ENCODE assay signal across 8 cellular contexts in the genomic region with DNA sequence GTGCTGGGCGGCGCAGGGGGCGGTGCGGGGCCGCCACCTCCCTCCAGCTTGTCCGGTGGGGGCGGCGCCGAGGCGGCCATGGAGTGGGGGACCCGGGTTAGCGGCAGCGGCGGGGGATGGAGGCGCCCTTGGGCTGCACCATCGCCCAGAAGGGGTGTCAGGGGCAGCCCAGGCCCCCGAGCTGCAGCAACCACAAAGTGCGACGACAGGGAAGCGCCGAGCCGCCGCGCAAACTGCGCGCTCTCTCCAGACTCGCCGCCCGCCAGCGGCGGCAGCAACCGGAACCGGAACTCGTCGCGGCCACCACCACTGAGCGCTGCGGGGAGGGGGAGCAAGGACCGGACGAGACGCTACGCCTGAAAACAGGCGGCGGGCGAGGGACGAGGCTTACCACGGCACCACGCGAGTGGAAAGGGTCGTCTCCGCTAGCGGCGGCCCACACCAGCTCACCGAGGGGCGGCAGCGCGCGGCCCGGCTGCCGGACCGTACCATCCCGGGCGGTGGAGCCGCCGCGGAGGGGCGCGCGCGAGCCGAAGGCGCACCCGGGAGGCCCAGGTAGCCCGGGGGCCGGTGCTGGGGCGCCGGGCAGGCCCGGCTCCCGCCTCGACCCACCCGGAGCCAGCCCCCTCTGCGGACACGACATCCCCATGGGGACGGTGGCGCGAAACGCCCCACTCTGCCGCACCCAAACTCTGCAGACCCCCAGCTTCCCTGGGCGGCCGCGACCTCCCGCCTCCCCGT. TPM values are rescaled to one million over a fixed set of nuclear protein-coding genes. Genes with fewer than 3 reads are reported as not detected.
DNase-seq lines count a peak whose midpoint lies in the region; ATAC-seq and TF ChIP-seq lines count a peak whose summit lies in the region.

TSS of gene PYGO2 (minus strand) at position 286 of the 741 bp plus-strand sequence. CDS start at position 80, 206 bp downstream.

- H3K4me1 Mint-ChIP-seq in chondrocyte (ENCODE audit: low read depth) = peaks cover 39% of the 10 kb centered on the region

- H3K27ac Mint-ChIP-seq in chondrocyte (ENCODE audit: unreplicated experiment) = peak within 1 kb of the TSS; percentile 80

- H3K9me3 Mint-ChIP-seq in chondrocyte (ENCODE audit: low read depth) = no peaks in the 10 kb centered on the region

- peak; percentile 88 for TF ChIP-seq CTCF in chondrocyte (IDR thresholded peaks at IDR 0.05)

- peaks cover 14% of the 10 kb centered on the region for H3K36me3 Mint-ChIP-seq in chondrocyte (ENCODE audit: low read depth)

- DNase-seq in AG08395 (ENCODE audit: low spot score) = peak; percentile 78
- DNase-seq in NCI-H226 = peak; percentile 76
- DNase-seq in activated CD4-positive, alpha-beta T cell treated with anti-CD3 and anti-CD28 coated beads for 1 hour = peak; percentile 67
- DNase-seq in chondrocyte (ENCODE audit: low spot score) = peak; percentile 95
- DNase-seq in kidney tubule cell (ENCODE audit: low spot score) = peak; percentile 79
- DNase-seq in stimulated activated CD4-positive, alpha-beta T cell treated with anti-CD3 and anti-CD28 coated beads, Interleukin-1b, Interleukin-23, amount 100 ng/mL, for 4 hours (ENCODE audit: low read depth in 2 of 2) = peak; percentile 66 to 81

- peak within 1 kb of the TSS; percentile 84 for H3K4me3 Mint-ChIP-seq in chondrocyte (ENCODE audit: unreplicated experiment)

- ATAC-seq in GM18867 (IDR thresholded peaks at IDR 0.05; ENCODE audit: unreplicated experiment) (peak; percentile 66), HG03097 (IDR thresholded peaks at IDR 0.05; ENCODE audit: low FRiP score, unreplicated experiment) (peak; percentile 51)

- H3K27me3 Mint-ChIP-seq in chondrocyte (ENCODE audit: low read depth) = no peaks in the 10 kb centered on the region

RNA-seq across cellular contexts. Expression of gene PYGO2, which starts in this region (rescaled TPM):
- total RNA-seq in chondrocyte = 23.2 to 27.2 TPM (median 24.0 TPM) in 3 replicates

Comparison
In these comparisons a context has a peak if more than half of its experiments do, and no peak if none do; other contexts are left out.
1. Peak in every context shown above with its lines: DNase-seq and ATAC-seq.